Comparison of ENCODE assay signal across 1 cellular context in genomic region chr7:16913643-16914042, GRCh38.
TF ChIP-seq lines count a peak whose summit lies in the region.

No MANE protein-coding gene starts in this region.

TF ChIP-seq in GM23338, 12 proteins besides CTCF, POLR2A, EP300 and RAD21 (continued from another document):
- TF ChIP-seq ZNF462 (CRISPR knock-in tag; IDR thresholded peaks at IDR 0.05) (no peak), ZNF331 (CRISPR knock-in tag; IDR thresholded peaks at IDR 0.05; ENCODE audit: low read depth) (no peak), JUNB (IDR thresholded peaks at IDR 0.05; ENCODE audit: unreplicated experiment) (no peak), ZNF114 (CRISPR knock-in tag; IDR thresholded peaks at IDR 0.05) (no peak), ETS1 (IDR thresholded peaks at IDR 0.05) (no peak)
